Comparison of ENCODE assay signal across 1 cellular context in genomic region chr1:51878307-51878615, GRCh38.
TF ChIP-seq lines count a peak whose summit lies in the region.

No MANE protein-coding gene starts in this region.

TF ChIP-seq in GM12878, 131 proteins besides CTCF, POLR2A, EP300 and RAD21:
- TF ChIP-seq ZNF687 (IDR thresholded peaks at IDR 0.05) (0 out of 2 replicates have a peak, but pooled peaks have one; percentile 18), SMARCA5 (IDR thresholded peaks at IDR 0.05) (0 out of 2 replicates have a peak, but pooled peaks have one; percentile 41), EZH2 (IDR thresholded peaks at IDR 0.05; ENCODE audit: borderline replicate concordance, control insufficient read depth, low read depth, low read length) (no peak), CHD1 (IDR thresholded peaks at IDR 0.05; ENCODE audit: low read depth, low read length) (0 out of 2 replicates have a peak, but pooled peaks have one; percentile 12), ZNF207 (IDR thresholded peaks at IDR 0.05; ENCODE audit: borderline replicate concordance) (0 out of 2 replicates have a peak, but pooled peaks have one; percentile 57), IKZF2 (IDR thresholded peaks at IDR 0.05) (peak in 1 of 2 experiments; percentile 55; a peak in 1 of 4 replicates), BACH1 (IDR thresholded peaks at IDR 0.05; ENCODE audit: borderline replicate concordance) (0 out of 2 replicates have a peak, but pooled peaks have one; percentile 62), TAF1 (IDR thresholded peaks at IDR 0.05; ENCODE audit: borderline replicate concordance, low read depth, low read length) (no peak), LARP7 (IDR thresholded peaks at IDR 0.05) (peak; percentile 81), MLLT1 (IDR thresholded peaks at IDR 0.05) (peak; percentile 26), GATAD2B (conservative IDR thresholded peaks at IDR 0.05; ENCODE audit: low read depth) (peak; percentile 67; the same call in 1 of the 2 replicates), HDAC6 (IDR thresholded peaks at IDR 0.05; ENCODE audit: unreplicated experiment) (peak; percentile 20), NKRF (conservative IDR thresholded peaks at IDR 0.05) (peak; percentile 71), IKZF1 (conservative IDR thresholded peaks at IDR 0.05) (no peak; the same call in 1 of the 2 replicates), MTA2 (IDR thresholded peaks at IDR 0.05; ENCODE audit: low read depth) (0 out of 2 replicates have a peak, but pooled peaks have one; percentile 17), RB1 (IDR thresholded peaks at IDR 0.05; ENCODE audit: borderline replicate concordance) (peak; percentile 83; the same call in 1 of the 2 replicates), YBX1 (IDR thresholded peaks at IDR 0.05) (no peak)
